Comparison of ENCODE assay signal across 8 cellular contexts in the genomic region with DNA sequence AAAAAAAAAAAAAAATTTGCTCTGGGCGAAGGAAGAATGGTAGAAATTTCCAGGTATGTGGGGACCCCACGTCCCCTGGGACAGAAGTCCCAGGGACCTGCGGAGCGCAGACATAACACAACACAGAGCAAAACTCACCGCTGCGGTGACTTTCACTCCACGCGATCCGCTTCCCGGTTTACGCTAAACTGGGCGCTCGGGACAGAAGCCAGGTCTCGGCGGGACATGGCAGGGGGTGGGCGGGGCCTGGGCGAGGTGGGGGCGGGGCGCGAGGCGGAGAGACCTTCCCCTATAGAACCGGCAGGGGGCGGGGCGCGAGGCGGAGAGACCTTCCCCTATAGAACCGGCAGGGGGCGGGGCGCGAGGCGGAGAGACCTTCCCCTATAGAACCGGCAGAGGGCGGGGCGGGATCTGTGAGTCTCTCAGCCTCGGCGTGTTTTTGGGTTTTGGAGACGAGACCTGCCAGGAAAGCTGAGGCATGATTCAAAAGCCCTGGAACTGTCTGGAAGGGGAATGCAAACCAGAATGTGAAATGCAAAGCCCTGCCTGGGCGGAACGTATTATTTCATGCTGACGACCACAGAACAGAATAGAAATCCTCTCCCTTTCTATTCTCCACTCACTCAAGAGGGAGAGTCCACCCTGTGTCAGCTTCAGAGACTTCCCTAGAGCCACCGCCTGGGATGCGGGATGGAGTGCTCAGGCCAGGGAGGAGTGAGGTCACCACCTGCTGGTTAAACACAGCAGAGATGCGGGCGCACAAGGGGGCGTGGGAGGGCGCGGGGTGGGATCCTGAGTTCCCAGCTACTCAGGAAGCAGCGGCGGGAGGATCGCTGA. TPM values are rescaled to one million over a fixed set of nuclear protein-coding genes. Genes with fewer than 3 reads are reported as not detected.
DNase-seq lines count a peak whose midpoint lies in the region; ATAC-seq, FAIRE-seq and TF ChIP-seq lines count a peak whose summit lies in the region.

No MANE protein-coding gene starts in this region.

- H3K9me3 Mint-ChIP-seq in activated T-helper 2 cell treated with anti-CD3 and anti-CD28 coated beads, Interferon-gamma antibody, Interleukin-2, Interleukin-4, amounts not matched to agents 10 μg/mL and 5 μg/mL and 100 μg/mL, durations not matched to agents 14 hours and 24 hours and 36 hours = peaks cover 34% of the 10 kb centered on the region
- H3K9me3 Mint-ChIP-seq in natural killer cell = peaks cover 0 to 3% of the 10 kb centered on the region in 2 donors

- no peak for FAIRE-seq in GM12892 (lab: Jason Lieb, UNC)

- intact Hi-C loops in Panc1 (cut with micrococcal nuclease; ENCODE audit: unreplicated experiment) (no loop called here), natural killer cell (cut with micrococcal nuclease) (no loop called here)
- intact Hi-C loops in activated T-helper 2 cell treated with anti-CD3 and anti-CD28 coated beads, Interferon-gamma antibody, Interleukin-2, Interleukin-4, amounts not matched to agents 10 μg/mL and 5 μg/mL and 100 μg/mL, durations not matched to agents 14 hours and 24 hours and 36 hours (cut with micrococcal nuclease) = no loop called here

- H3K4me1 ChIP-seq in Panc1 (ENCODE audit: control insufficient read depth, insufficient read depth, low read length) = peaks cover 13% of the 10 kb centered on the region

- H3K27ac Mint-ChIP-seq in activated T-helper 2 cell treated with anti-CD3 and anti-CD28 coated beads, Interferon-gamma antibody, Interleukin-2, Interleukin-4, amounts not matched to agents 10 μg/mL and 5 μg/mL and 100 μg/mL, durations not matched to agents 14 hours and 24 hours and 36 hours = no peak overlapping the region
- peak overlapping the region in 1 of 2 donors; percentile 24 for H3K27ac Mint-ChIP-seq in natural killer cell

- peaks cover 6% of the 10 kb centered on the region for H3K4me1 Mint-ChIP-seq in activated T-helper 2 cell treated with anti-CD3 and anti-CD28 coated beads, Interferon-gamma antibody, Interleukin-2, Interleukin-4, amounts not matched to agents 10 μg/mL and 5 μg/mL and 100 μg/mL, durations not matched to agents 14 hours and 24 hours and 36 hours (ENCODE audit: low read depth)
- H3K4me1 Mint-ChIP-seq in natural killer cell = peaks cover 8 to 14% of the 10 kb centered on the region in 2 donors

- POLR2A ChIA-PET in Panc1 (lab: Charles Lee) = interaction anchor here (0.6 to 1.2 kb wide), 4 partner anchors 14 to 630 kb away, joined by 3 to 8 read pairs (median 3); no protein-coding TSS in a partner anchor

- no TSS peak for BruUV-seq in Panc1 (replicated peaks; lab: Mats Ljungman, UMichigan)

- TF ChIP-seq CTCF in Panc1 (IDR thresholded peaks at IDR 0.05) (peak; percentile 77), fibroblast of mammary gland (conservative IDR thresholded peaks at IDR 0.05; ENCODE audit: control insufficient read depth, insufficient read depth, low read depth, low read length) (peak; percentile 18), natural killer cell (IDR thresholded peaks at IDR 0.05) (peak; percentile 74)

- H3K27ac ChIP-seq in Panc1 (ENCODE audit: low read length) = peak overlapping the region; percentile 88

- CTCF ChIA-PET in Panc1 (lab: Charles Lee) = interaction anchor here (0.7 to 1.3 kb wide), 3 partner anchors 31 to 120 kb away, joined by 3 to 4 read pairs (median 4); a partner anchor contains a TSS

- no peak for TF ChIP-seq POLR2A in GM12892 (IDR thresholded peaks at IDR 0.05; ENCODE audit: low read depth, low read length)

- in situ Hi-C loops in Panc1 (cut with HindIII; ENCODE audit: low pct_unique_long_range_greater_than_20kb, low sequenced_read_pairs) = no loop called here

- peak overlapping the region; percentile 54 to 88 for H3K4me3 ChIP-seq in Panc1 (ENCODE audit: low read depth in 2 of 2, low read length in 2 of 2)
- H3K4me3 ChIP-seq in fibroblast of mammary gland (ENCODE audit: control insufficient read depth, low read depth, low read length) = peak overlapping the region; percentile 45

- H3K36me3 Mint-ChIP-seq in activated T-helper 2 cell treated with anti-CD3 and anti-CD28 coated beads, Interferon-gamma antibody, Interleukin-2, Interleukin-4, amounts not matched to agents 10 μg/mL and 5 μg/mL and 100 μg/mL, durations not matched to agents 14 hours and 24 hours and 36 hours (ENCODE audit: low read depth) = peaks cover 4% of the 10 kb centered on the region
- no peaks in the 10 kb centered on the region for H3K36me3 Mint-ChIP-seq in natural killer cell

- DNase-seq in GM12892 (ENCODE audit: insufficient read length) (peak; percentile 38), Panc1 (ENCODE audit: low read depth, low spot score) (peak; percentile 67), fibroblast of mammary gland (ENCODE audit: low read depth) (peak; percentile 77), natural killer cell (peak; percentile 74), NCI-H446 (lab: John Stamatoyannopoulos, UW) (no peak)
- DNase-seq in activated T-helper 2 cell treated with anti-CD3 and anti-CD28 coated beads, Interferon-gamma antibody, Interleukin-2, Interleukin-4, amounts not matched to agents 10 μg/mL and 5 μg/mL and 100 μg/mL, durations not matched to agents 14 hours and 24 hours and 36 hours (ENCODE audit: low spot score) = peak; percentile 80
- DNase-seq in stimulated activated CD8-positive, alpha-beta memory T cell treated with anti-CD3 and anti-CD28 coated beads, Interleukin-7, amount 100 ng/mL, for 48 hours (ENCODE audit: extremely low read depth in 1 of 2, low read depth in 1 of 2) = peak; percentile 24 to 68

- peaks cover 2% of the 10 kb centered on the region for H3K27me3 Mint-ChIP-seq in activated T-helper 2 cell treated with anti-CD3 and anti-CD28 coated beads, Interferon-gamma antibody, Interleukin-2, Interleukin-4, amounts not matched to agents 10 μg/mL and 5 μg/mL and 100 μg/mL, durations not matched to agents 14 hours and 24 hours and 36 hours (ENCODE audit: low read depth)
- peaks cover 6 to 18% of the 10 kb centered on the region in 2 donors for H3K27me3 Mint-ChIP-seq in natural killer cell (ENCODE audit: low read depth in 2 of 2)

- ATAC-seq in Panc1 (peak; percentile 78), natural killer cell (peak; percentile 76 to 96 (median 92)), GM19463 (IDR thresholded peaks at IDR 0.05; ENCODE audit: unreplicated experiment) (no peak)

- peak overlapping the region; percentile 80 for H3K4me3 Mint-ChIP-seq in activated T-helper 2 cell treated with anti-CD3 and anti-CD28 coated beads, Interferon-gamma antibody, Interleukin-2, Interleukin-4, amounts not matched to agents 10 μg/mL and 5 μg/mL and 100 μg/mL, durations not matched to agents 14 hours and 24 hours and 36 hours (ENCODE audit: low read depth)
- peak overlapping the region; percentile 78 for H3K4me3 Mint-ChIP-seq in natural killer cell

- H3K36me3 ChIP-seq in Panc1 (ENCODE audit: control insufficient read depth, insufficient read depth, low read length) = no peaks in the 10 kb centered on the region

- no peaks in the 10 kb centered on the region for H3K27me3 ChIP-seq in Panc1 (ENCODE audit: control insufficient read depth, insufficient read depth, low read length)

- no peaks in the 10 kb centered on the region for H3K9me3 ChIP-seq in Panc1 (ENCODE audit: control insufficient read depth, insufficient read depth, low read depth, low read length)

RNA-seq across cellular contexts. Expression of a gene that starts 20.2 kb away (rescaled TPM):
- not detected for polyA plus RNA-seq in GM12892 (2012; ENCODE audit: missing spikeins)
- total RNA-seq in Panc1 (2021; ENCODE audit: unreplicated experiment) = not detected
- not detected for polyA plus RNA-seq in Panc1 (2012; ENCODE audit: insufficient read length)
- total RNA-seq in activated T-helper 2 cell treated with anti-CD3 and anti-CD28 coated beads, Interferon-gamma antibody, Interleukin-2, Interleukin-4, amounts not matched to agents 10 μg/mL and 5 μg/mL and 100 μg/mL, durations not matched to agents 14 hours and 24 hours and 36 hours = not detected in 2 replicates
- not detected for total RNA-seq in natural killer cell

RNA-seq across cellular contexts. Expression of a gene that starts 30.9 kb away (rescaled TPM):
- polyA plus RNA-seq in GM12892 (2012; ENCODE audit: missing spikeins) = 7.0 TPM
- 7.1 TPM for total RNA-seq in Panc1 (2021; ENCODE audit: unreplicated experiment)
- 3.2 TPM for polyA plus RNA-seq in Panc1 (2012; ENCODE audit: insufficient read length)
- total RNA-seq in activated T-helper 2 cell treated with anti-CD3 and anti-CD28 coated beads, Interferon-gamma antibody, Interleukin-2, Interleukin-4, amounts not matched to agents 10 μg/mL and 5 μg/mL and 100 μg/mL, durations not matched to agents 14 hours and 24 hours and 36 hours = 8.1 and 8.4 TPM in 2 replicates
- 10 to 100 TPM in 1 of 3 donors, 1 to 10 TPM in 2; 4.1 to 11.3 (median 7.7) TPM for total RNA-seq in natural killer cell

RNA-seq across cellular contexts. Expression of a gene that starts 51.0 kb away (rescaled TPM):
- polyA plus RNA-seq in GM12892 (2012; ENCODE audit: missing spikeins) = not detected
- total RNA-seq in Panc1 (2021; ENCODE audit: unreplicated experiment) = 0.10 TPM
- polyA plus RNA-seq in Panc1 (2012; ENCODE audit: insufficient read length) = 0.08 TPM
- not detected in 2 replicates for total RNA-seq in activated T-helper 2 cell treated with anti-CD3 and anti-CD28 coated beads, Interferon-gamma antibody, Interleukin-2, Interleukin-4, amounts not matched to agents 10 μg/mL and 5 μg/mL and 100 μg/mL, durations not matched to agents 14 hours and 24 hours and 36 hours
- not detected for total RNA-seq in natural killer cell

Comparison
In these comparisons a context has a peak if more than half of its experiments do, and no peak if none do; other contexts are left out.
1. DNase-seq: peak in GM12892 (single experiment), Panc1 (single experiment), activated T-helper 2 cell treated with anti-CD3 and anti-CD28 coated beads, Interferon-gamma antibody, Interleukin-2, Interleukin-4, amounts not matched to agents 10 μg/mL and 5 μg/mL and 100 μg/mL, durations not matched to agents 14 hours and 24 hours and 36 hours (single experiment), fibroblast of mammary gland (single experiment), natural killer cell (single experiment) and stimulated activated CD8-positive, alpha-beta memory T cell treated with anti-CD3 and anti-CD28 coated beads, Interleukin-7, amount 100 ng/mL, for 48 hours (2 of 2); none in NCI-H446 (0 of 2).
2. CTCF ChIP-seq: peak in every context shown above with its lines; median percentile 77 in Panc1; 74 in natural killer cell; 18 in fibroblast of mammary gland.